In the genomic region with DNA sequence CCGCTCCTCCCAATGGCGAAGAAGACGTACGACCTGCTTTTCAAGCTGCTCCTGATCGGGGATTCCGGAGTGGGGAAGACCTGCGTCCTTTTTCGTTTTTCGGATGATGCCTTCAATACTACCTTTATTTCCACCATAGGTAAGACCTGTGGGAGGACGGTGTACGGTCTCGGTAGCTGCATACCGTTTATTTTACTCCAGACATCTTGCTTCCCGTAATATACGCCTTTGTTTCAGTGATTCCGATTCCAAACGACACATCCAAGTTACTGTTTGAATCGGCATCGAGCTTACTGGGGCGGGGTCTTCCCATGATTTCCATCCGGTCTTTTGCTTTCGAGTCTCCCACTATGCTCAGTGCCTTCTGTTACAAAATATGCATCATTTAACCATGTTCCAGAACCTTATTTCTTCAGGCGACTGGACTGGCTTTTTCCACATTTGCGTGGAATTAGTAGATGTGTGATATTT, we compare ENCODE assay signal across 8 cellular contexts. TPM values are rescaled to one million over a fixed set of nuclear protein-coding genes. Genes with fewer than 3 reads are reported as not detected.
A peak's percentile ranks its signal among the peaks of the same experiment; 100 is the strongest.
DNase-seq lines count a peak whose midpoint lies in the region; ATAC-seq and TF ChIP-seq lines count a peak whose summit lies in the region.

No MANE protein-coding gene starts in this region.

- peak overlapping the region; percentile 85 for H3K27ac ChIP-seq in HL-60 (replicated peaks)
- H3K27ac ChIP-seq in iPS-20b (ENCODE audit: low read length): no peak overlapping the region

- H3K27me3 ChIP-seq in BE2C: no peaks in the 10 kb centered on the region
- no peaks in the 10 kb centered on the region for H3K27me3 ChIP-seq in HL-60 (ENCODE audit: insufficient read depth, poor library complexity, severe bottlenecking)
- no peaks in the 10 kb centered on the region for H3K27me3 ChIP-seq in iPS-20b (ENCODE audit: insufficient read depth, low read length)

- H3K36me3 ChIP-seq in BE2C (peaks cover 13% of the 10 kb centered on the region; the same call in 1 of the 2 replicates), iPS-20b (ENCODE audit: insufficient read depth, low read depth, low read length) (peaks cover 6% of the 10 kb centered on the region; the same call in 1 of the 2 replicates)

- DNase-seq in BE2C (peak; percentile 16), HL-60 (ENCODE audit: low read depth in 1 of 2, low spot score in 1 of 2) (no peak), GDM1 (lab: John Stamatoyannopoulos, UW) (no peak)
- no peak for DNase-seq in activated naive CD4-positive, alpha-beta T cell treated with anti-CD3 and anti-CD28 coated beads, Interleukin-2, amount 50 U/mL, for 72 hours (ENCODE audit: low spot score in 2 of 2)
- DNase-seq in stimulated activated naive CD8-positive, alpha-beta T cell treated with anti-CD3 and anti-CD28 coated beads, Interleukin-15, Interleukin-2, amounts not matched to agents 100 U/mL and 50 U/mL, for 24 hours: peak; percentile 9
- DNase-seq in activated CD8-positive, alpha-beta memory T cell treated with anti-CD3 and anti-CD28 coated beads, Interleukin-2, amount 50 U/mL, for 4 hours: no peak

- H3K4me3 ChIP-seq in BE2C (ENCODE audit: low read depth, low read length) (peak overlapping the region; percentile 96), HL-60 (replicated peaks; ENCODE audit: insufficient read depth, low read length) (peak overlapping the region; percentile 78), iPS-20b (ENCODE audit: low read length) (peak overlapping the region; percentile 100)

- no peak for ATAC-seq in activated naive CD4-positive, alpha-beta T cell treated with anti-CD3 and anti-CD28 coated beads, Interleukin-2, amount 50 U/mL, for 72 hours
- no peak for ATAC-seq in stimulated activated naive CD8-positive, alpha-beta T cell treated with anti-CD3 and anti-CD28 coated beads, Interleukin-15, Interleukin-2, amounts not matched to agents 100 U/mL and 50 U/mL, for 24 hours
- no peak for ATAC-seq in HG03457 (IDR thresholded peaks at IDR 0.05; ENCODE audit: unreplicated experiment)

- TF ChIP-seq CTCF in BE2C (IDR thresholded peaks at IDR 0.05; ENCODE audit: low read depth, low read length): no peak
- no peak for TF ChIP-seq CTCF in HL-60 (IDR thresholded peaks at IDR 0.05; ENCODE audit: insufficient read depth, low read length)

- no peaks in the 10 kb centered on the region for H3K9me3 ChIP-seq in BE2C
- H3K9me3 ChIP-seq in iPS-20b (ENCODE audit: insufficient read depth, low read depth, low read length): no peaks in the 10 kb centered on the region

- peaks cover 19% of the 10 kb centered on the region in 2 donors for H3K36me3 Mint-ChIP-seq in activated naive CD4-positive, alpha-beta T cell treated with anti-CD3 and anti-CD28 coated beads, Interleukin-2, amount 50 U/mL, for 72 hours

- H3K9ac ChIP-seq in iPS-20b (ENCODE audit: low read depth, low read length): peak overlapping the region; percentile 97

- H3K27ac Mint-ChIP-seq in activated naive CD4-positive, alpha-beta T cell treated with anti-CD3 and anti-CD28 coated beads, Interleukin-2, amount 50 U/mL, for 72 hours: peak overlapping the region; percentile 94 to 96

- no peaks in the 10 kb centered on the region for H3K9me3 Mint-ChIP-seq in activated naive CD4-positive, alpha-beta T cell treated with anti-CD3 and anti-CD28 coated beads, Interleukin-2, amount 50 U/mL, for 72 hours

- H3K4me1 ChIP-seq in BE2C (no peaks in the 10 kb centered on the region), iPS-20b (ENCODE audit: insufficient read depth, low read length) (peaks cover 7% of the 10 kb centered on the region)

RNA-seq across cellular contexts. Expression of a gene that starts 0.7 kb away (rescaled TPM):
- 91.4 TPM for polyA plus RNA-seq in BE2C (2012; ENCODE audit: insufficient read depth, insufficient read length, low read depth)
- 10 to 100 TPM; 83.1 to 90.1 TPM for total RNA-seq in activated naive CD4-positive, alpha-beta T cell treated with anti-CD3 and anti-CD28 coated beads, Interleukin-2, amount 50 U/mL, for 72 hours

RNA-seq across cellular contexts. Expression of a gene that starts 52.3 kb away (rescaled TPM):
- polyA plus RNA-seq in BE2C (2012; ENCODE audit: insufficient read depth, insufficient read length, low read depth): 28.2 TPM
- total RNA-seq in activated naive CD4-positive, alpha-beta T cell treated with anti-CD3 and anti-CD28 coated beads, Interleukin-2, amount 50 U/mL, for 72 hours: 1 to 10 TPM in 1 of 2 donors, under 1 TPM in 1; 0.48 to 6.7 TPM

Comparison
In these comparisons a context has a peak if more than half of its experiments do, and no peak if none do; other contexts are left out.
1. DNase-seq: peak in BE2C (single experiment) and stimulated activated naive CD8-positive, alpha-beta T cell treated with anti-CD3 and anti-CD28 coated beads, Interleukin-15, Interleukin-2, amounts not matched to agents 100 U/mL and 50 U/mL, for 24 hours (single experiment); none in HL-60 (0 of 2), activated naive CD4-positive, alpha-beta T cell treated with anti-CD3 and anti-CD28 coated beads, Interleukin-2, amount 50 U/mL, for 72 hours (0 of 2), GDM1 (single experiment) and activated CD8-positive, alpha-beta memory T cell treated with anti-CD3 and anti-CD28 coated beads, Interleukin-2, amount 50 U/mL, for 4 hours (single experiment).
2. Peak in every context shown above with its lines, with median percentiles within 50 percentile points of each other: H3K4me3 ChIP-seq.